In genomic region chr4:122798101-122798500, GRCh38 we compare ENCODE assay signal across 8 cellular contexts. TPM values are rescaled to one million over a fixed set of nuclear protein-coding genes. Genes with fewer than 3 reads are reported as not detected.
DNase-seq lines count a peak whose midpoint lies in the region; ATAC-seq and TF ChIP-seq lines count a peak whose summit lies in the region.

No MANE protein-coding gene starts in this region.

- no peak overlapping the region for H3K9ac ChIP-seq in parathyroid adenoma

- no peak overlapping the region for H3K27ac Mint-ChIP-seq in CD8-positive, alpha-beta T cell

- ATAC-seq in GM18498 (IDR thresholded peaks at IDR 0.05; ENCODE audit: unreplicated experiment), result peak; percentile 69
- peak; percentile 48 for ATAC-seq in HG03520 (IDR thresholded peaks at IDR 0.05; ENCODE audit: unreplicated experiment)
- ATAC-seq in GM18907 (IDR thresholded peaks at IDR 0.05; ENCODE audit: unreplicated experiment), result no peak
- no peak for ATAC-seq in CD8-positive, alpha-beta T cell
- no peak for ATAC-seq in HG02981 (IDR thresholded peaks at IDR 0.05; ENCODE audit: unreplicated experiment)

- CTCF ChIA-PET in CD8-positive, alpha-beta T cell (lab: Charles Lee), result no interaction called here

- no peaks in the 10 kb centered on the region for H3K4me1 Mint-ChIP-seq in CD8-positive, alpha-beta T cell (ENCODE audit: low read depth)

- peak overlapping the region; percentile 56 for H3K27ac ChIP-seq in parathyroid adenoma
- no peak overlapping the region for H3K27ac ChIP-seq in CD8-positive, alpha-beta T cell (ENCODE audit: low read depth, low read length)

- H3K9me3 Mint-ChIP-seq in CD8-positive, alpha-beta T cell, result no peaks in the 10 kb centered on the region

- no peak overlapping the region for H3K4me3 Mint-ChIP-seq in CD8-positive, alpha-beta T cell

- H3K36me3 Mint-ChIP-seq in CD8-positive, alpha-beta T cell, result no peaks in the 10 kb centered on the region

- H3K4me3 ChIP-seq in parathyroid adenoma (ENCODE audit: low read depth, low read length), result no peak overlapping the region
- no peak overlapping the region for H3K4me3 ChIP-seq in CD8-positive, alpha-beta T cell (ENCODE audit: low read depth, low read length)

- no peaks in the 10 kb centered on the region for H3K4me1 ChIP-seq in parathyroid adenoma
- no peaks in the 10 kb centered on the region for H3K4me1 ChIP-seq in CD8-positive, alpha-beta T cell (ENCODE audit: insufficient read depth, low read length)

- DNase-seq in SK-MEL-5 (ENCODE audit: low read depth, low spot score) (peak; percentile 96), fibroblast of the conjunctiva (ENCODE audit: low read depth) (peak; percentile 96)
- no peak for DNase-seq in CD8-positive, alpha-beta T cell

- intact Hi-C loops in CD8-positive, alpha-beta T cell (cut with DNase I, micrococcal nuclease), result no loop called here

- in situ Hi-C loops in SK-MEL-5 (cut with HindIII; ENCODE audit: low pct_unique_long_range_greater_than_20kb, low sequenced_read_pairs), result no loop called here

- H3K27me3 Mint-ChIP-seq in CD8-positive, alpha-beta T cell (ENCODE audit: low read depth), result no peaks in the 10 kb centered on the region

- H3K36me3 ChIP-seq in parathyroid adenoma (ENCODE audit: control insufficient read depth, insufficient read depth, low read length), result no peaks in the 10 kb centered on the region
- H3K36me3 ChIP-seq in CD8-positive, alpha-beta T cell (ENCODE audit: insufficient read depth, low read length), result no peaks in the 10 kb centered on the region

- H3K27me3 ChIP-seq in parathyroid adenoma (ENCODE audit: control insufficient read depth, insufficient read depth, low read length), result no peaks in the 10 kb centered on the region
- H3K27me3 ChIP-seq in CD8-positive, alpha-beta T cell (ENCODE audit: insufficient read depth, low read length), result no peaks in the 10 kb centered on the region

- POLR2A ChIA-PET in CD8-positive, alpha-beta T cell (lab: Charles Lee), result no interaction called here

- TF ChIP-seq CTCF in parathyroid adenoma (IDR thresholded peaks at IDR 0.05), result no peak
- no peak for TF ChIP-seq CTCF in CD8-positive, alpha-beta T cell (IDR thresholded peaks at IDR 0.05)

- H2AFZ ChIP-seq in parathyroid adenoma, result peak overlapping the region; percentile 28

- no peak overlapping the region for H3K4me2 ChIP-seq in parathyroid adenoma (ENCODE audit: low read length)

- no peaks in the 10 kb centered on the region for H3K79me2 ChIP-seq in parathyroid adenoma

- no peaks in the 10 kb centered on the region for H3K9me3 ChIP-seq in parathyroid adenoma (ENCODE audit: control insufficient read depth, low read length)
- H3K9me3 ChIP-seq in CD8-positive, alpha-beta T cell (ENCODE audit: low read length), result no peaks in the 10 kb centered on the region

RNA-seq across cellular contexts. Expression of gene FGF2, which starts 28.5 kb away (rescaled TPM):
- 8.9 and 9.5 TPM in 2 replicates for total RNA-seq in SK-MEL-5 (2014; rRNA removed; shearing (Covaris generic))
- 6.2 and 6.9 TPM in 2 replicates for polyA plus RNA-seq in SK-MEL-5 (2015; cell fraction: cytosol; rRNA removed)
- polyA plus RNA-seq in SK-MEL-5 (2015; cell fraction: nucleus; rRNA removed), result 6.6 and 9.3 TPM in 2 replicates
- total RNA-seq in CD8-positive, alpha-beta T cell, result not detected

Comparison
In these comparisons a context has a peak if more than half of its experiments do, and no peak if none do; other contexts are left out.
1. ATAC-seq: peak in GM18498 (single experiment) and HG03520 (single experiment); none in GM18907 (single experiment), CD8-positive, alpha-beta T cell (single experiment) and HG02981 (single experiment).
2. DNase-seq: peak in SK-MEL-5 (single experiment) and fibroblast of the conjunctiva (single experiment); none in CD8-positive, alpha-beta T cell (0 of 7).